1 cellular context compared by ENCODE assay signal in the genomic region with DNA sequence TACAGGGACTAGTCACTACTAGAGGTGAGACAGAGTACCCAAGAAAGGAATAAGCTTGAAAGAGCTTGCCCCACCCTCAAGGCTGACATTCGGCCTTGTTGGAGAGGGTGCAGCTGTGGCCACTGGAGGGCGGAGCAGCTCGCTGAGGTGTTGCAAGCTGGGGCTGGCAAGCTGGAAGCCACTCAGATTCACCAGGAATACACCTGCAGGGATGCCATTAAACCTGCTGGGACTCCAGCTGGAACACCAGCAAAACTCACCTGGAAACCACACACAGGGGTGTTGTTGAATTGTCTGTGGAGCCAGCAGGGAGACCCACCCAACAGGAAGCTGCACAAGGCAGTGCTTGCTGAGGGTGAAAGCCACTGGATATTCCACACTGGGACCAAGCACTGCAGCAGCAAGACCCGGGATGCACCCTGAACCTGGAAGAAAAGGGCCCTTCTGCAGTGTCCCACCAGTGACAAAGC.
TF ChIP-seq lines count a peak whose summit lies in the region.

No MANE protein-coding gene starts in this region.

TF ChIP-seq in HepG2, 621 proteins besides CTCF, POLR2A, EP300 and RAD21 (continues in another document):
- TF ChIP-seq, protein P1, sequence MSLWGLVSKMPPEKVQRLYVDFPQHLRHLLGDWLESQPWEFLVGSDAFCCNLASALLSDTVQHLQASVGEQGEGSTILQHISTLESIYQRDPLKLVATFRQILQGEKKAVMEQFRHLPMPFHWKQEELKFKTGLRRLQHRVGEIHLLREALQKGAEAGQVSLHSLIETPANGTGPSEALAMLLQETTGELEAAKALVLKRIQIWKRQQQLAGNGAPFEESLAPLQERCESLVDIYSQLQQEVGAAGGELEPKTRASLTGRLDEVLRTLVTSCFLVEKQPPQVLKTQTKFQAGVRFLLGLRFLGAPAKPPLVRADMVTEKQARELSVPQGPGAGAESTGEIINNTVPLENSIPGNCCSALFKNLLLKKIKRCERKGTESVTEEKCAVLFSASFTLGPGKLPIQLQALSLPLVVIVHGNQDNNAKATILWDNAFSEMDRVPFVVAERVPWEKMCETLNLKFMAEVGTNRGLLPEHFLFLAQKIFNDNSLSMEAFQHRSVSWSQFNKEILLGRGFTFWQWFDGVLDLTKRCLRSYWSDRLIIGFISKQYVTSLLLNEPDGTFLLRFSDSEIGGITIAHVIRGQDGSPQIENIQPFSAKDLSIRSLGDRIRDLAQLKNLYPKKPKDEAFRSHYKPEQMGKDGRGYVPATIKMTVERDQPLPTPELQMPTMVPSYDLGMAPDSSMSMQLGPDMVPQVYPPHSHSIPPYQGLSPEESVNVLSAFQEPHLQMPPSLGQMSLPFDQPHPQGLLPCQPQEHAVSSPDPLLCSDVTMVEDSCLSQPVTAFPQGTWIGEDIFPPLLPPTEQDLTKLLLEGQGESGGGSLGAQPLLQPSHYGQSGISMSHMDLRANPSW (CRISPR knock-in tag; IDR thresholded peaks at IDR 0.05; ENCODE audit: borderline replicate concordance), result no peak
- TF ChIP-seq KLF6 (CRISPR knock-in tag; IDR thresholded peaks at IDR 0.05), result no peak
- TF ChIP-seq MXD3 (CRISPR knock-in tag; IDR thresholded peaks at IDR 0.05), result no peak
- TF ChIP-seq ZNF317 (CRISPR knock-in tag; IDR thresholded peaks at IDR 0.05), result no peak
- no peak for TF ChIP-seq ZNF775 (CRISPR knock-in tag; IDR thresholded peaks at IDR 0.05; ENCODE audit: borderline replicate concordance)
- TF ChIP-seq ZNF326 (CRISPR knock-in tag; IDR thresholded peaks at IDR 0.05; ENCODE audit: borderline replicate concordance), result no peak
- TF ChIP-seq, protein P2, sequence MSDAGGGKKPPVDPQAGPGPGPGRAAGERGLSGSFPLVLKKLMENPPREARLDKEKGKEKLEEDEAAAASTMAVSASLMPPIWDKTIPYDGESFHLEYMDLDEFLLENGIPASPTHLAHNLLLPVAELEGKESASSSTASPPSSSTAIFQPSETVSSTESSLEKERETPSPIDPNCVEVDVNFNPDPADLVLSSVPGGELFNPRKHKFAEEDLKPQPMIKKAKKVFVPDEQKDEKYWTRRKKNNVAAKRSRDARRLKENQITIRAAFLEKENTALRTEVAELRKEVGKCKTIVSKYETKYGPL (CRISPR knock-in tag; IDR thresholded peaks at IDR 0.05), result no peak
- no peak for TF ChIP-seq TRIM24 (CRISPR knock-in tag; IDR thresholded peaks at IDR 0.05)
- TF ChIP-seq ZNF367 (CRISPR knock-in tag; IDR thresholded peaks at IDR 0.05; ENCODE audit: borderline replicate concordance), result no peak
- no peak for TF ChIP-seq KLF11 (CRISPR knock-in tag; IDR thresholded peaks at IDR 0.05)
- TF ChIP-seq, protein P3, sequence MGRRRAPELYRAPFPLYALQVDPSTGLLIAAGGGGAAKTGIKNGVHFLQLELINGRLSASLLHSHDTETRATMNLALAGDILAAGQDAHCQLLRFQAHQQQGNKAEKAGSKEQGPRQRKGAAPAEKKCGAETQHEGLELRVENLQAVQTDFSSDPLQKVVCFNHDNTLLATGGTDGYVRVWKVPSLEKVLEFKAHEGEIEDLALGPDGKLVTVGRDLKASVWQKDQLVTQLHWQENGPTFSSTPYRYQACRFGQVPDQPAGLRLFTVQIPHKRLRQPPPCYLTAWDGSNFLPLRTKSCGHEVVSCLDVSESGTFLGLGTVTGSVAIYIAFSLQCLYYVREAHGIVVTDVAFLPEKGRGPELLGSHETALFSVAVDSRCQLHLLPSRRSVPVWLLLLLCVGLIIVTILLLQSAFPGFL (CRISPR knock-in tag; IDR thresholded peaks at IDR 0.05), result no peak
- TF ChIP-seq ZEB1 (IDR thresholded peaks at IDR 0.05; ENCODE audit: insufficient replicate concordance, low read depth), result peak; percentile 58
- TF ChIP-seq, protein P4, sequence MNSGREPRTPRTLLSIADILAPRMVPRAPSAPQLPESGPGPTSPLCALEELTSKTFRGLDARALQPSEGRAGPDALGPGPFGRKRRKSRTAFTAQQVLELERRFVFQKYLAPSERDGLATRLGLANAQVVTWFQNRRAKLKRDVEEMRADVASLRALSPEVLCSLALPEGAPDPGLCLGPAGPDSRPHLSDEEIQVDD (CRISPR knock-in tag; IDR thresholded peaks at IDR 0.05; ENCODE audit: borderline replicate concordance), result no peak
- peak; percentile 20; the same call in 1 of the 2 replicates for TF ChIP-seq PPARG (CRISPR knock-in tag; conservative IDR thresholded peaks at IDR 0.05)
- TF ChIP-seq GATAD2A (CRISPR knock-in tag; IDR thresholded peaks at IDR 0.05), result no peak
- 0 out of 2 replicates have a peak, but pooled peaks have one; percentile 46 for TF ChIP-seq KMT2A (CRISPR knock-in tag; IDR thresholded peaks at IDR 0.05)
- TF ChIP-seq, protein P5, sequence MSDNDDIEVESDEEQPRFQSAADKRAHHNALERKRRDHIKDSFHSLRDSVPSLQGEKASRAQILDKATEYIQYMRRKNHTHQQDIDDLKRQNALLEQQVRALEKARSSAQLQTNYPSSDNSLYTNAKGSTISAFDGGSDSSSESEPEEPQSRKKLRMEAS (IDR thresholded peaks at IDR 0.05), result peak; percentile 34; the same call in 1 of the 2 replicates
- TF ChIP-seq ESRRA (CRISPR knock-in tag; IDR thresholded peaks at IDR 0.05; ENCODE audit: low read depth), result no peak
- TF ChIP-seq FOXP1 (IDR thresholded peaks at IDR 0.05), result no peak
- no peak for TF ChIP-seq FOXP1 (CRISPR knock-in tag; IDR thresholded peaks at IDR 0.05)
- TF ChIP-seq SRF (IDR thresholded peaks at IDR 0.05; ENCODE audit: low read depth, low read length), result no peak
- no peak for TF ChIP-seq REPIN1 (CRISPR knock-in tag; IDR thresholded peaks at IDR 0.05; ENCODE audit: borderline replicate concordance, low read depth)
- TF ChIP-seq ZMAT3 (CRISPR knock-in tag; conservative IDR thresholded peaks at IDR 0.05), result no peak
- TF ChIP-seq IRF9 (CRISPR knock-in tag; IDR thresholded peaks at IDR 0.05; ENCODE audit: borderline replicate concordance), result peak; percentile 63; the same call in 1 of the 2 replicates
- TF ChIP-seq ZNF124 (CRISPR knock-in tag; IDR thresholded peaks at IDR 0.05), result no peak
- TF ChIP-seq ZNF546 (CRISPR knock-in tag; conservative IDR thresholded peaks at IDR 0.05), result no peak
- TF ChIP-seq ZNF350 (CRISPR knock-in tag; IDR thresholded peaks at IDR 0.05; ENCODE audit: borderline replicate concordance, low read depth), result peak; percentile 59
- TF ChIP-seq, protein P6, sequence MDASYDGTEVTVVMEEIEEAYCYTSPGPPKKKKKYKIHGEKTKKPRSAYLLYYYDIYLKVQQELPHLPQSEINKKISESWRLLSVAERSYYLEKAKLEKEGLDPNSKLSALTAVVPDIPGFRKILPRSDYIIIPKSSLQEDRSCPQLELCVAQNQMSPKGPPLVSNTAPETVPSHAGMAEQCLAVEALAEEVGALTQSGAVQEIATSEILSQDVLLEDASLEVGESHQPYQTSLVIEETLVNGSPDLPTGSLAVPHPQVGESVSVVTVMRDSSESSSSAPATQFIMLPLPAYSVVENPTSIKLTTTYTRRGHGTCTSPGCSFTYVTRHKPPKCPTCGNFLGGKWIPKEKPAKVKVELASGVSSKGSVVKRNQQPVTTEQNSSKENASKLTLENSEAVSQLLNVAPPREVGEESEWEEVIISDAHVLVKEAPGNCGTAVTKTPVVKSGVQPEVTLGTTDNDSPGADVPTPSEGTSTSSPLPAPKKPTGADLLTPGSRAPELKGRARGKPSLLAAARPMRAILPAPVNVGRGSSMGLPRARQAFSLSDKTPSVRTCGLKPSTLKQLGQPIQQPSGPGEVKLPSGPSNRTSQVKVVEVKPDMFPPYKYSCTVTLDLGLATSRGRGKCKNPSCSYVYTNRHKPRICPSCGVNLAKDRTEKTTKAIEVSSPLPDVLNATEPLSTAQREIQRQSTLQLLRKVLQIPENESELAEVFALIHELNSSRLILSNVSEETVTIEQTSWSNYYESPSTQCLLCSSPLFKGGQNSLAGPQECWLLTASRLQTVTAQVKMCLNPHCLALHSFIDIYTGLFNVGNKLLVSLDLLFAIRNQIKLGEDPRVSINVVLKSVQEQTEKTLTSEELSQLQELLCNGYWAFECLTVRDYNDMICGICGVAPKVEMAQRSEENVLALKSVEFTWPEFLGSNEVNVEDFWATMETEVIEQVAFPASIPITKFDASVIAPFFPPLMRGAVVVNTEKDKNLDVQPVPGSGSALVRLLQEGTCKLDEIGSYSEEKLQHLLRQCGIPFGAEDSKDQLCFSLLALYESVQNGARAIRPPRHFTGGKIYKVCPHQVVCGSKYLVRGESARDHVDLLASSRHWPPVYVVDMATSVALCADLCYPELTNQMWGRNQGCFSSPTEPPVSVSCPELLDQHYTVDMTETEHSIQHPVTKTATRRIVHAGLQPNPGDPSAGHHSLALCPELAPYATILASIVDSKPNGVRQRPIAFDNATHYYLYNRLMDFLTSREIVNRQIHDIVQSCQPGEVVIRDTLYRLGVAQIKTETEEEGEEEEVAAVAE (CRISPR knock-in tag; IDR thresholded peaks at IDR 0.05; ENCODE audit: borderline replicate concordance), result no peak
- TF ChIP-seq TAF15 (IDR thresholded peaks at IDR 0.05; ENCODE audit: low read depth, low read length, poor library complexity, severe bottlenecking), result no peak
- no peak for TF ChIP-seq ZNF232 (CRISPR knock-in tag; IDR thresholded peaks at IDR 0.05; ENCODE audit: borderline replicate concordance)
- no peak for TF ChIP-seq ZNF704 (CRISPR knock-in tag; IDR thresholded peaks at IDR 0.05; ENCODE audit: borderline replicate concordance)
- no peak for TF ChIP-seq ZNF709 (CRISPR knock-in tag; IDR thresholded peaks at IDR 0.05)
- TF ChIP-seq ZNF343 (CRISPR knock-in tag; IDR thresholded peaks at IDR 0.05), result no peak
- no peak for TF ChIP-seq ZBED4 (CRISPR knock-in tag; IDR thresholded peaks at IDR 0.05; ENCODE audit: borderline replicate concordance)
- TF ChIP-seq ETV6 (CRISPR knock-in tag; conservative IDR thresholded peaks at IDR 0.05), result no peak
- peak; percentile 83 for TF ChIP-seq CEBPB (IDR thresholded peaks at IDR 0.05; ENCODE audit: borderline replicate concordance, low read depth, low read length)
- TF ChIP-seq NR0B2 (CRISPR knock-in tag; IDR thresholded peaks at IDR 0.05), result no peak
- TF ChIP-seq NR3C1 (CRISPR knock-in tag; IDR thresholded peaks at IDR 0.05), result no peak
- no peak for TF ChIP-seq DPF2 (CRISPR knock-in tag; IDR thresholded peaks at IDR 0.05; ENCODE audit: borderline replicate concordance, low read depth)
- no peak for TF ChIP-seq ZNF180 (CRISPR knock-in tag; IDR thresholded peaks at IDR 0.05; ENCODE audit: borderline replicate concordance, low read depth)
- no peak for TF ChIP-seq SMAD9 (CRISPR knock-in tag; IDR thresholded peaks at IDR 0.05)
- TF ChIP-seq SMC3 (IDR thresholded peaks at IDR 0.05; ENCODE audit: low read length), result peak; percentile 60
- no peak for TF ChIP-seq GABPB1 (CRISPR knock-in tag; IDR thresholded peaks at IDR 0.05)
- no peak for TF ChIP-seq ZNF589 (CRISPR knock-in tag; conservative IDR thresholded peaks at IDR 0.05)
- no peak for TF ChIP-seq MAFG (CRISPR knock-in tag; IDR thresholded peaks at IDR 0.05)
- no peak for TF ChIP-seq ZFP36L2 (CRISPR knock-in tag; IDR thresholded peaks at IDR 0.05)
- TF ChIP-seq FOXA3 (CRISPR knock-in tag; IDR thresholded peaks at IDR 0.05), result no peak
- no peak for TF ChIP-seq ZNF547 (CRISPR knock-in tag; IDR thresholded peaks at IDR 0.05)
- no peak for TF ChIP-seq REXO4 (CRISPR knock-in tag; IDR thresholded peaks at IDR 0.05; ENCODE audit: borderline replicate concordance)
- no peak for TF ChIP-seq ZNF446 (CRISPR knock-in tag; IDR thresholded peaks at IDR 0.05)
- no peak for TF ChIP-seq CC2D1A (CRISPR knock-in tag; IDR thresholded peaks at IDR 0.05)
